Comparison of ENCODE assay signal across 23 cellular contexts in the genomic region with DNA sequence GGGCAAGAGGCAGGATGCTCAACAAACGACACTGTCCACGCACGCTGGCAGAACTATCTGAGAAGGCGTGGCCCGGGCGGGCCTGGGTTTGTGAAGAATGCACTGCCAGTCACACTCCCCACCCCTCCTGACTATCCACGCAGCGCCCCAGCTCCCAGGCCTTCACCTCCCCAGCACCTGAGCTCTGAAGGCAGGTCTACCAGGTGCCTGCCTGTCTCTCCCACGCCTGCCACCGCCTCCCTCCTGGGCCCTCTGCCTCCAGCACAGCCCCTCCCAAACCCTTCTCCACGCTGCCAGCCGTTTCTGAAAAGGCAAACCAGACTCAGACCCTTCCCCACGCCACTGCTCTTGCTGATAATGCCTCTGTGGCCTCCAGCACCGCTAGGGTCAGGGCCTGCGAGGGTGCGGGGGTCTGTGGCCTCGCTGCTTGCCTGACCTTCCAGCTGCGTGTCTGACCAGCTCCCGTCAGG. TPM values are rescaled to one million over a fixed set of nuclear protein-coding genes. Genes with fewer than 3 reads are reported as not detected.
DNase-seq lines count a peak whose midpoint lies in the region; ATAC-seq and TF ChIP-seq lines count a peak whose summit lies in the region.
"Had no signal": no experiment of that assay in that cellular context is flagged by ENCODE, and none has a peak within 500 bp of the region (broad histone marks: within the 10 kb centered on the region; RNA-seq: fewer than 3 reads in every experiment).

No MANE protein-coding gene starts in this region.

- H2BK15ac ChIP-seq in neuronal stem cell (ENCODE audit: low read length) = no peak overlapping the region

- H3K4me1 Mint-ChIP-seq in effector memory CD8-positive, alpha-beta T cell (ENCODE audit: low read depth in 2 of 2) = no peaks in the 10 kb centered on the region
- H3K4me1 Mint-ChIP-seq: CD4-positive, alpha-beta memory T cell had no signal

- no peak overlapping the region for H4K8ac ChIP-seq in neuronal stem cell (ENCODE audit: low read depth, low read length)

- no peak overlapping the region for H3K4me3 Mint-ChIP-seq in effector memory CD8-positive, alpha-beta T cell
- H3K4me3 Mint-ChIP-seq: CD4-positive, alpha-beta memory T cell; HFFc6 had no signal

- H3K4me1 ChIP-seq in left ventricle myocardium inferior (peaks cover 36% of the 10 kb centered on the region), neuronal stem cell (ENCODE audit: control insufficient read depth in 2 of 2, insufficient read depth in 1 of 2, low read depth in 1 of 2, low read length in 2 of 2) (peaks cover 0 to 3% of the 10 kb centered on the region in 2 donors)
- H3K4me1 ChIP-seq: A549 had no signal

- no peak overlapping the region for H3K27ac Mint-ChIP-seq in effector memory CD8-positive, alpha-beta T cell
- H3K27ac Mint-ChIP-seq: HFFc6 had no signal

- TF ChIP-seq CTCF in left ventricle myocardium inferior (IDR thresholded peaks at IDR 0.05; ENCODE audit: borderline replicate concordance) = no peak
- TF ChIP-seq CTCF in dorsolateral prefrontal cortex (IDR thresholded peaks at IDR 0.05 in 54 of 56, conservative IDR thresholded peaks at IDR 0.05 in 2 of 56; ENCODE audit: low read depth in 1 of 56, partially characterized antibody in 56 of 56) = no peak

- no CpG with 5 or more reads among the region's 19 CpGs for whole genome bisulfite sequencing in neuronal stem cell (ENCODE audit: extremely low coverage in 2 of 2, insufficient read length in 2 of 2, insufficient replicate concordance in 1 of 2), 2 donors

- H2AK5ac ChIP-seq in neuronal stem cell (ENCODE audit: low read depth, low read length) = no peak overlapping the region

- no peak overlapping the region for H4K91ac ChIP-seq in neuronal stem cell (ENCODE audit: low read depth, low read length, poor library complexity)

- H2BK5ac ChIP-seq in neuronal stem cell (ENCODE audit: low read length) = no peak overlapping the region

- H2BK120ac ChIP-seq in neuronal stem cell (ENCODE audit: low read depth, low read length) = no peak overlapping the region

- no peak overlapping the region for H2AFZ ChIP-seq in neuronal stem cell (ENCODE audit: low read length)

- H3K9me3 ChIP-seq in left ventricle myocardium inferior (replicated peaks) = no peaks in the 10 kb centered on the region
- H3K9me3 ChIP-seq in neuronal stem cell (replicated peaks in 1 of 2; ENCODE audit: control insufficient read depth in 2 of 2, insufficient read depth in 1 of 2, low read depth in 1 of 2, low read length in 2 of 2) = no peaks in the 10 kb centered on the region
- H3K9me3 ChIP-seq: A549 had no signal

- H3K36me3 Mint-ChIP-seq in effector memory CD8-positive, alpha-beta T cell (ENCODE audit: insufficient read depth) = peaks cover 45% of the 10 kb centered on the region

- H3K18ac ChIP-seq in neuronal stem cell (ENCODE audit: low read length) = no peak overlapping the region

- no peak overlapping the region for H3K14ac ChIP-seq in neuronal stem cell (ENCODE audit: low read length)

- H3K36me3 ChIP-seq in left ventricle myocardium inferior (peaks cover 85% of the 10 kb centered on the region), neuronal stem cell (replicated peaks in 1 of 2; ENCODE audit: control insufficient read depth in 2 of 2, insufficient read depth in 2 of 2, low read length in 2 of 2) (peaks cover 47 to 83% of the 10 kb centered on the region in 2 donors)

- H3K27me3 Mint-ChIP-seq in effector memory CD8-positive, alpha-beta T cell = no peaks in the 10 kb centered on the region
- H3K27me3 Mint-ChIP-seq: CD4-positive, alpha-beta memory T cell had no signal

- H3K27ac ChIP-seq in left ventricle myocardium inferior (replicated peaks) (no peak overlapping the region), dorsolateral prefrontal cortex (peak overlapping the region in 48 of 59 donors; percentile 6 to 100 (median 78)), neuronal stem cell (replicated peaks; ENCODE audit: low read length) (no peak overlapping the region)
- H3K27ac ChIP-seq: A549 had no signal

- H2BK12ac ChIP-seq in neuronal stem cell (ENCODE audit: low read length) = no peak overlapping the region

- peak overlapping the region; percentile 55 for H3K23ac ChIP-seq in neuronal stem cell (ENCODE audit: low read depth, low read length, poor library complexity)

- no peaks in the 10 kb centered on the region for H3K9me3 Mint-ChIP-seq in effector memory CD8-positive, alpha-beta T cell
- H3K9me3 Mint-ChIP-seq: CD4-positive, alpha-beta memory T cell; HFFc6 had no signal

- intact Hi-C loops in left ventricle myocardium superior (cut with micrococcal nuclease) (no loop called here), left ventricle myocardium inferior (cut with micrococcal nuclease) (no loop called here), dorsolateral prefrontal cortex (cut with DNase I) (loop anchor here (5.0 to 10.0 kb wide), 2 partner anchors 121 to 339 kb away; no protein-coding TSS in a partner anchor)

- H3K27me3 ChIP-seq in left ventricle myocardium inferior (ENCODE audit: low read depth) = no peaks in the 10 kb centered on the region
- H3K27me3 ChIP-seq in dorsolateral prefrontal cortex = no peaks in the 10 kb centered on the region
- no peaks in the 10 kb centered on the region for H3K27me3 ChIP-seq in neuronal stem cell (ENCODE audit: control insufficient read depth in 3 of 3, insufficient read depth in 3 of 3, low read depth in 1 of 3, low read length in 3 of 3)

- peak; percentile 24 for DNase-seq in left ventricle myocardium superior
- no peak for DNase-seq in left ventricle myocardium inferior
- DNase-seq in dorsolateral prefrontal cortex = no peak
- no peak for DNase-seq in neuronal stem cell (ENCODE audit: low spot score)
- DNase-seq in stimulated activated naive CD4-positive, alpha-beta T cell treated with Interleukin-2 at 50 U/mL for 16 hours (lab: John Stamatoyannopoulos, UW) = no peak
- DNase-seq in effector memory CD8-positive, alpha-beta T cell = no peak
- no peak for DNase-seq in OCI-M1 (lab: John Stamatoyannopoulos, UW)
- DNase-seq: Calu3; CD4-positive, alpha-beta memory T cell; HFFc6; KG1; NCI-H1105 treated with DMSO at 0.1 percent for 48 hours; NCI-H1694 treated with DMSO at 0.1 percent for 48 hours; NCI-H2107; NCI-H510A treated with DMSO at 0.1 percent for 48 hours; NCI-H774 had no signal

- peaks cover 9% of the 10 kb centered on the region for H3K79me1 ChIP-seq in neuronal stem cell (ENCODE audit: low read depth, low read length)

- no peak overlapping the region for H3K4ac ChIP-seq in neuronal stem cell (ENCODE audit: low read length)

- H3K9ac ChIP-seq in neuronal stem cell (ENCODE audit: low read depth, low read length, poor library complexity) = no peak overlapping the region

- H3K4me3 ChIP-seq in left ventricle myocardium inferior (no peak overlapping the region), dorsolateral prefrontal cortex (peak overlapping the region in 45 of 59 donors; percentile 9 to 59 (median 44)), neuronal stem cell (ENCODE audit: low read length in 2 of 2) (no peak overlapping the region)
- H3K4me3 ChIP-seq: A549 had no signal

- ATAC-seq in left ventricle myocardium superior = no peak
- no peak for ATAC-seq in GM18909 (IDR thresholded peaks at IDR 0.05; ENCODE audit: poor library complexity, unreplicated experiment)
- ATAC-seq in effector memory CD8-positive, alpha-beta T cell (replicated peaks) = no peak
- ATAC-seq: A549, HepG2 had no signal

- H3K4me2 ChIP-seq in neuronal stem cell (ENCODE audit: insufficient read depth, low read length, poor library complexity, severe bottlenecking) = no peak overlapping the region
- H3K4me2 ChIP-seq: A549 had no signal

RNA-seq across cellular contexts. Expression of gene MYBBP1A, which starts 11.6 kb away (rescaled TPM):
- total RNA-seq in left ventricle myocardium superior = 18.5 TPM
- 21.3 TPM for total RNA-seq in left ventricle myocardium inferior
- 100 to 1,000 TPM in 2 of 120 experiments, 10 to 100 TPM in 118; 49.9 to 110 (median 68.5) TPM for total RNA-seq in dorsolateral prefrontal cortex
- 15.0 TPM for polyA plus RNA-seq in neuronal stem cell (2013, experiment 1 of 2)
- 14.9 TPM for polyA plus RNA-seq in neuronal stem cell (2013, experiment 2 of 2)

RNA-seq across cellular contexts. Expression of gene GGT6, which starts 16.8 kb away (rescaled TPM):
- 0.22 TPM for total RNA-seq in left ventricle myocardium superior
- not detected for total RNA-seq in left ventricle myocardium inferior
- under 1 TPM in 1 of 120 experiments, not detected in 119; 0.29 TPM for total RNA-seq in dorsolateral prefrontal cortex
- polyA plus RNA-seq in neuronal stem cell (2013, experiment 1 of 2) = not detected
- polyA plus RNA-seq in neuronal stem cell (2013, experiment 2 of 2) = not detected
- total RNA-seq: CD4-positive, alpha-beta memory T cell; H4; HFFc6; OCI-LY7; RPMI7951 had no signal
- polyA plus RNA-seq: A549; BJ; CD4-positive, alpha-beta memory T cell had no signal

RNA-seq across cellular contexts. Expression of gene SMTNL2, which starts 40.7 kb away (rescaled TPM):
- 47.4 TPM for total RNA-seq in left ventricle myocardium superior
- total RNA-seq in left ventricle myocardium inferior = 33.4 TPM
- 1 to 10 TPM in 38 of 120 experiments, under 1 TPM in 51, not detected in 31; 0.19 to 4.3 (median 0.85) TPM for total RNA-seq in dorsolateral prefrontal cortex
- polyA plus RNA-seq in neuronal stem cell (2013, experiment 1 of 2) = 8.7 TPM
- polyA plus RNA-seq in neuronal stem cell (2013, experiment 2 of 2) = 9.0 TPM
- total RNA-seq: Calu3; CD4-positive, alpha-beta memory T cell; HFFc6; OCI-LY7; RPMI7951 had no signal
- polyA plus RNA-seq: BJ; CD4-positive, alpha-beta memory T cell had no signal

RNA-seq across cellular contexts. Expression of gene SPNS2, which starts 44.9 kb away (rescaled TPM):
- total RNA-seq in left ventricle myocardium superior (12.7 TPM), left ventricle myocardium inferior (11.2 TPM), dorsolateral prefrontal cortex (100 to 1,000 TPM in 4 of 120 experiments, 10 to 100 TPM in 116; 41.1 to 115 (median 69.7) TPM)
- polyA plus RNA-seq in neuronal stem cell (2013, experiment 1 of 2) = 0.54 TPM
- polyA plus RNA-seq in neuronal stem cell (2013, experiment 2 of 2) = 0.58 TPM
- total RNA-seq: HepG2, HFFc6, RPMI7951 had no signal
- polyA plus RNA-seq: BJ had no signal

Comparison
In these comparisons a context has a peak if more than half of its experiments do, and no peak if none do; other contexts are left out.
1. H3K27ac ChIP-seq: peak in dorsolateral prefrontal cortex (48 of 59); none in left ventricle myocardium inferior (single experiment) and neuronal stem cell (single experiment).
2. H3K4me3 ChIP-seq: peak in dorsolateral prefrontal cortex (45 of 59); none in left ventricle myocardium inferior (single experiment) and neuronal stem cell (0 of 2).
3. intact Hi-C loops: an anchor here in dorsolateral prefrontal cortex (5.0 to 10.0 kb wide); none called in left ventricle myocardium superior and left ventricle myocardium inferior.